1 cellular context compared by ENCODE assay signal in genomic region chr17:42255425-42255810, GRCh38.
TF ChIP-seq lines count a peak whose summit lies in the region.

No MANE protein-coding gene starts in this region.

TF ChIP-seq in IMR-90, 13 proteins besides CTCF, POLR2A, EP300 and RAD21:
- no peak for TF ChIP-seq MXI1 (IDR thresholded peaks at IDR 0.05; ENCODE audit: borderline replicate concordance, low read depth, low read length)
- TF ChIP-seq RCOR1 (IDR thresholded peaks at IDR 0.05; ENCODE audit: insufficient replicate concordance, low read length): no peak
